In genomic region chr5:172183881-172184280, GRCh38 we compare ENCODE assay signal across 20 cellular contexts. TPM values are rescaled to one million over a fixed set of nuclear protein-coding genes. Genes with fewer than 3 reads are reported as not detected.
DNase-seq lines count a peak whose midpoint lies in the region; ATAC-seq, FAIRE-seq and TF ChIP-seq lines count a peak whose summit lies in the region.
"Had no signal": no experiment of that assay in that cellular context is flagged by ENCODE, and none has a peak within 500 bp of the region (broad histone marks: within the 10 kb centered on the region; RNA-seq: fewer than 3 reads in every experiment).

No MANE protein-coding gene starts in this region.

- DNase-seq in T-helper 2 cell treated with Interferon-gamma antibody and Interleukin-4, amounts not matched to agents 5 μg/mL and 100 μg/mL, for 36 hours (ENCODE audit: low spot score), result no peak
- no peak for DNase-seq in T-helper 2 cell
- DNase-seq in K562 (ENCODE audit: extremely low read depth in 1 of 4, low spot score in 3 of 4), result no peak
- DNase-seq in spleen, result no peak
- no peak for DNase-seq in left lung
- DNase-seq in NCI-H2029 treated with DMSO at 0.1 percent for 48 hours (lab: John Stamatoyannopoulos, UW), result no peak
- no peak for DNase-seq in WTC11 (ENCODE audit: low spot score)
- DNase-seq: activated CD8-positive, alpha-beta memory T cell treated with anti-CD3 and anti-CD28 coated beads for 24 hours; amygdala; COR-L47; head of caudate nucleus; NCI-H510A; stimulated activated CD4-positive, alpha-beta T cell treated with anti-CD3 and anti-CD28 coated beads, Interleukin-1b, Interleukin-23, amount 100 ng/mL, for 48 hours had no signal

- no peaks in the 10 kb centered on the region for H3K9me3 Mint-ChIP-seq in T-helper 2 cell treated with Interferon-gamma antibody and Interleukin-4, amounts not matched to agents 5 μg/mL and 100 μg/mL, for 36 hours
- H3K9me3 Mint-ChIP-seq in WTC11, result peaks cover 3% of the 10 kb centered on the region; the same call in 1 of the 2 replicates
- H3K9me3 Mint-ChIP-seq: nephron had no signal

- H4K20me1 ChIP-seq in Loucy (ENCODE audit: insufficient read depth, low read length, poor library complexity, severe bottlenecking) (peaks cover 28% of the 10 kb centered on the region), K562 (replicated peaks; ENCODE audit: control insufficient read depth, insufficient read depth, low read length) (0 out of 2 replicates have a peak, but pooled peaks cover 3% of the 10 kb centered on the region)

- H3K4me1 ChIP-seq in Loucy (ENCODE audit: insufficient read depth, low read length, poor library complexity, severe bottlenecking) (peaks cover 29% of the 10 kb centered on the region), K562 (replicated peaks in 1 of 2; ENCODE audit: control insufficient read depth in 2 of 2, insufficient read depth in 2 of 2, low read length in 2 of 2) (peaks cover 7 to 23% of the 10 kb centered on the region in 2 experiments; a peak in 4 of 5 replicates), spleen (peaks cover 40 to 95% (median 81%) of the 10 kb centered on the region in 6 donors), left lung (peaks cover 19 to 84% of the 10 kb centered on the region in 2 donors)

- H3K9ac ChIP-seq in Loucy (ENCODE audit: low read depth, low read length, poor library complexity, severe bottlenecking), result peak overlapping the region; percentile 86
- H3K9ac ChIP-seq in K562 (ENCODE audit: insufficient read depth in 1 of 2, low read depth in 2 of 2, low read length in 2 of 2), result no peak overlapping the region

- TF ChIP-seq CTCF in Loucy (conservative IDR thresholded peaks at IDR 0.05; ENCODE audit: low read length) (no peak), K562 (IDR thresholded peaks at IDR 0.05 in 2 of 3, conservative IDR thresholded peaks at IDR 0.05 in 1 of 3; ENCODE audit: insufficient read depth in 2 of 3, low read depth in 1 of 3, low read length in 3 of 3) (no peak), spleen (IDR thresholded peaks at IDR 0.05 in 8 of 11, conservative IDR thresholded peaks at IDR 0.05 in 3 of 11) (no peak), left lung (IDR thresholded peaks at IDR 0.05) (no peak), WTC11 (IDR thresholded peaks at IDR 0.05) (no peak)

- H3F3A ChIP-seq in Loucy (ENCODE audit: low read depth), result no peaks in the 10 kb centered on the region

- no peaks in the 10 kb centered on the region for H3K27me3 Mint-ChIP-seq in T-helper 2 cell treated with Interferon-gamma antibody and Interleukin-4, amounts not matched to agents 5 μg/mL and 100 μg/mL, for 36 hours (ENCODE audit: low read depth)
- H3K27me3 Mint-ChIP-seq in WTC11 (ENCODE audit: low read depth), result peaks cover 2% of the 10 kb centered on the region; the same call in 1 of the 2 replicates

- no peak for FAIRE-seq in K562 (lab: Jason Lieb, UNC)
- FAIRE-seq: colon, RCC 7860 had no signal

- peak overlapping the region; percentile 99 for H3K4me3 Mint-ChIP-seq in T-helper 2 cell treated with Interferon-gamma antibody and Interleukin-4, amounts not matched to agents 5 μg/mL and 100 μg/mL, for 36 hours
- no peak overlapping the region for H3K4me3 Mint-ChIP-seq in WTC11

- no peaks in the 10 kb centered on the region for H3K36me3 ChIP-seq in Loucy (ENCODE audit: insufficient read depth, low read length)
- no peaks in the 10 kb centered on the region for H3K36me3 ChIP-seq in K562 (ENCODE audit: control insufficient read depth, insufficient read depth, low read length)
- peaks cover 0 to 40% (median 0%) of the 10 kb centered on the region in 6 donors for H3K36me3 ChIP-seq in spleen
- H3K36me3 ChIP-seq in left lung, result peaks cover 0 to 7% of the 10 kb centered on the region in 2 donors

- intact Hi-C loops in K562 (cut with micrococcal nuclease) (no loop called here), spleen (cut with DNase I; ENCODE audit: low total_unique reads) (no loop called here), left lung (cut with DNase I) (loop anchor here in 1 of 2 donors (10.0 kb wide), 1 partner anchor 69 kb away; no protein-coding TSS in a partner anchor)

- no peaks in the 10 kb centered on the region for H3K9me1 ChIP-seq in K562 (ENCODE audit: control insufficient read depth, insufficient read depth, low read length)

- H3K27me3 ChIP-seq in Loucy (ENCODE audit: insufficient read depth, low read length, poor library complexity, severe bottlenecking), result no peaks in the 10 kb centered on the region
- H3K27me3 ChIP-seq in K562 (ENCODE audit: control insufficient read depth in 2 of 2, insufficient read depth in 2 of 2, low read length in 2 of 2), result no peaks in the 10 kb centered on the region
- no peaks in the 10 kb centered on the region for H3K27me3 ChIP-seq in spleen (replicated peaks in 1 of 7)
- no peaks in the 10 kb centered on the region for H3K27me3 ChIP-seq in left lung

- H2AFZ ChIP-seq in Loucy (ENCODE audit: low read length) (no peak overlapping the region), K562 (ENCODE audit: low read depth, low read length) (no peak overlapping the region)

- H3K27ac ChIP-seq in K562 (ENCODE audit: extremely low read depth, low read depth, low read length), result no peak overlapping the region
- peak overlapping the region; percentile 69 to 99 (median 96) for H3K27ac ChIP-seq in spleen
- H3K27ac ChIP-seq in left lung, result peak overlapping the region in 1 of 2 donors; percentile 55

- peak overlapping the region; percentile 88 for H3K27ac Mint-ChIP-seq in T-helper 2 cell treated with Interferon-gamma antibody and Interleukin-4, amounts not matched to agents 5 μg/mL and 100 μg/mL, for 36 hours
- no peak overlapping the region for H3K27ac Mint-ChIP-seq in WTC11
- H3K27ac Mint-ChIP-seq: nephron had no signal

- POLR2A ChIA-PET in K562 (lab: Yijun Ruan, JAX) (interaction anchor here (0.9 kb wide), 1 partner anchor 11 kb away, joined by 3 read pairs; no protein-coding TSS in a partner anchor), WTC11 (lab: Charles Lee) (no interaction called here)

- TF ChIP-seq RAD21 in K562 (CRISPR knock-in tag; conservative IDR thresholded peaks at IDR 0.05 in 1 of 2, IDR thresholded peaks at IDR 0.05 in 1 of 2), result no peak

- BruUV-seq in K562 (replicated peaks; lab: Mats Ljungman, UMichigan), result no TSS peak

- TF ChIP-seq POLR2A in K562 (conservative IDR thresholded peaks at IDR 0.05) (no peak), spleen (IDR thresholded peaks at IDR 0.05) (no peak)

- in situ Hi-C loops in K562 (cut with MboI), result no loop called here

- WGBS in K562 (ENCODE audit: insufficient coverage, low coverage, missing lambda C conversion rate), result 40% methylated on average over 4 of the region's 4 CpGs
- WGBS in spleen, 5 donors, result 86 to 90% (median 89%) methylated on average over 4 of the region's 4 CpGs

- H3K9me3 ChIP-seq in Loucy (ENCODE audit: insufficient read depth, low read depth, low read length), result no peaks in the 10 kb centered on the region
- H3K9me3 ChIP-seq in K562 (replicated peaks; ENCODE audit: control insufficient read depth, insufficient read depth, low read depth, low read length), result 0 out of 2 replicates have a peak, but pooled peaks cover 2% of the 10 kb centered on the region
- no peaks in the 10 kb centered on the region for H3K9me3 ChIP-seq in spleen
- no peaks in the 10 kb centered on the region for H3K9me3 ChIP-seq in left lung

- peak overlapping the region; percentile 94 for H3K4me2 ChIP-seq in Loucy (ENCODE audit: low read depth, low read length, poor library complexity, severe bottlenecking)
- no peak overlapping the region for H3K4me2 ChIP-seq in K562 (ENCODE audit: insufficient read depth, low read length)

- CTCF ChIA-PET in K562 (lab: Yijun Ruan, JAX; ENCODE audit: low intra/inter-chr PET ratio), result no interaction called here
- CTCF ChIA-PET in WTC11 (lab: Charles Lee), result no interaction called here

- TF ChIP-seq EP300 in K562 (IDR thresholded peaks at IDR 0.05; ENCODE audit: low read length), result no peak

- ATAC-seq in K562 (no peak), left lung (no peak), WTC11 (no peak)

- H3K9me2 ChIP-seq in Loucy (replicated peaks; ENCODE audit: low read depth, low read length), result no peaks in the 10 kb centered on the region

- H3K79me2 ChIP-seq in Loucy (ENCODE audit: insufficient read depth, low read length) (peaks cover 89% of the 10 kb centered on the region), K562 (ENCODE audit: control insufficient read depth, insufficient read depth, low read length) (no peaks in the 10 kb centered on the region)

- H3K4me1 Mint-ChIP-seq in T-helper 2 cell treated with Interferon-gamma antibody and Interleukin-4, amounts not matched to agents 5 μg/mL and 100 μg/mL, for 36 hours (ENCODE audit: low read depth), result peaks cover 40% of the 10 kb centered on the region
- peaks cover 33% of the 10 kb centered on the region for H3K4me1 Mint-ChIP-seq in WTC11

- H3K36me3 Mint-ChIP-seq in T-helper 2 cell treated with Interferon-gamma antibody and Interleukin-4, amounts not matched to agents 5 μg/mL and 100 μg/mL, for 36 hours (ENCODE audit: low read depth), result peaks cover 66% of the 10 kb centered on the region
- H3K36me3 Mint-ChIP-seq in WTC11, result peaks cover 4% of the 10 kb centered on the region; the same call in 1 of the 2 replicates

- H3K4me3 ChIP-seq in Loucy (ENCODE audit: low read length, poor library complexity, severe bottlenecking) (peak overlapping the region; percentile 99), K562 (no peak overlapping the region), spleen (peak overlapping the region in 2 of 8 donors; percentile 92 to 96), left lung (peak overlapping the region in 1 of 2 donors; percentile 96)

RNA-seq across cellular contexts. Expression of gene STK10, which starts 4.1 kb away (rescaled TPM):
- 22.0 and 33.0 TPM in 2 replicates for total RNA-seq in K562 (2011; cell fraction: chromatin; rRNA removed; ENCODE audit: low replicate concordance)
- 15.5 and 16.7 TPM in 2 replicates for total RNA-seq in K562 (2011; cell fraction: nucleolus; rRNA removed)
- 14.1 and 17.8 TPM in 2 replicates for total RNA-seq in K562 (2011; cell fraction: nucleoplasm; rRNA removed)
- total RNA-seq in K562 (2014; rRNA removed) (3.9 and 4.0 TPM in 2 replicates), K562 (2014; rRNA removed; fragmentation: Illumina TruSeq; extraction: Trizol) (1.8 and 2.4 TPM in 2 replicates), K562 (2015; rRNA removed; fragmentation: Illumina TruSeq; extraction: Trizol) (2.8 and 3.1 TPM in 2 replicates), K562 (2021) (6.7 and 7.5 TPM in 2 replicates), spleen (100 to 1,000 TPM; 112 to 290 (median 182) TPM), left lung (10 to 100 TPM; 33.6 to 83.2 TPM), WTC11 (2021) (13.1 to 20.5 TPM (median 15.0 TPM) in 3 replicates)
- polyA plus RNA-seq in K562 (2011; rRNA removed) (1.5 and 2.3 TPM in 2 replicates), K562 (2014; fragmentation: Illumina TruSeq; extraction: Trizol) (3.3 TPM in 2 replicates), K562 (2014; fragmentation: Nextera tagmentation; extraction: Ambion mirVana) (under 1 TPM; 0.30 to 0.55 TPM), K562 (2014; rRNA removed) (1.9 and 3.2 TPM in 2 replicates), spleen (10 to 100 TPM; 34.0 to 60.0 (median 55.2) TPM)
- polyA plus RNA-seq in K562 (2011; cell fraction: cytosol; rRNA removed), result 1.4 and 2.8 TPM in 2 replicates
- 4.0 and 8.4 TPM in 2 replicates for polyA plus RNA-seq in K562 (2011; cell fraction: nucleus; rRNA removed)
- 2.9 and 3.3 TPM in 2 replicates for polyA plus RNA-seq in K562 (2012)
- 2.3 and 3.0 TPM in 2 replicates for polyA minus RNA-seq in K562 (2011; rRNA and poly(A)+ RNA removed)
- 1.1 and 7.0 TPM in 2 replicates for polyA minus RNA-seq in K562 (2011; cell fraction: cytosol; rRNA and poly(A)+ RNA removed)
- 4.6 and 8.6 TPM in 2 replicates for polyA minus RNA-seq in K562 (2011; cell fraction: nucleus; rRNA and poly(A)+ RNA removed)

RNA-seq across cellular contexts. Expression of gene EFCAB9, which starts 10.1 kb away (rescaled TPM):
- not detected in 2 replicates for total RNA-seq in K562 (2011; cell fraction: chromatin; rRNA removed; ENCODE audit: low replicate concordance)
- total RNA-seq in K562 (2011; cell fraction: nucleolus; rRNA removed), result not detected in 2 replicates
- total RNA-seq in K562 (2011; cell fraction: nucleoplasm; rRNA removed), result not detected in 2 replicates
- not detected in 2 replicates for total RNA-seq in K562 (2014; rRNA removed)
- total RNA-seq in K562 (2014; rRNA removed; fragmentation: Illumina TruSeq; extraction: Trizol), result not detected in 2 replicates
- not detected in 2 replicates for total RNA-seq in K562 (2015; rRNA removed; fragmentation: Illumina TruSeq; extraction: Trizol)
- total RNA-seq in K562 (2021), result not detected in 2 replicates
- not detected in 2 replicates for polyA plus RNA-seq in K562 (2011; rRNA removed)
- polyA plus RNA-seq in K562 (2011; cell fraction: cytosol; rRNA removed), result not detected in 2 replicates
- polyA plus RNA-seq in K562 (2011; cell fraction: nucleus; rRNA removed), result not detected in 2 replicates
- polyA plus RNA-seq in K562 (2012), result not detected in 2 replicates
- not detected in 2 replicates for polyA plus RNA-seq in K562 (2014; fragmentation: Illumina TruSeq; extraction: Trizol)
- not detected for polyA plus RNA-seq in K562 (2014; fragmentation: Nextera tagmentation; extraction: Ambion mirVana)
- polyA plus RNA-seq in K562 (2014; rRNA removed), result not detected in 2 replicates
- polyA minus RNA-seq in K562 (2011; rRNA and poly(A)+ RNA removed), result not detected in 2 replicates
- not detected in 2 replicates for polyA minus RNA-seq in K562 (2011; cell fraction: cytosol; rRNA and poly(A)+ RNA removed)
- not detected in 2 replicates for polyA minus RNA-seq in K562 (2011; cell fraction: nucleus; rRNA and poly(A)+ RNA removed)
- not detected for total RNA-seq in spleen
- not detected for polyA plus RNA-seq in spleen
- total RNA-seq in left lung, result not detected
- total RNA-seq in WTC11 (2021), result not detected in 3 replicates
- total RNA-seq: A172; epithelial cell of proximal tubule; T-helper 2 cell treated with Interferon-gamma antibody and Interleukin-4, amounts not matched to agents 100 ng/mL and 5 ng/mL, for 36 hours had no signal
